ENCODE assay signal across 9 cellular contexts in the genomic region with DNA sequence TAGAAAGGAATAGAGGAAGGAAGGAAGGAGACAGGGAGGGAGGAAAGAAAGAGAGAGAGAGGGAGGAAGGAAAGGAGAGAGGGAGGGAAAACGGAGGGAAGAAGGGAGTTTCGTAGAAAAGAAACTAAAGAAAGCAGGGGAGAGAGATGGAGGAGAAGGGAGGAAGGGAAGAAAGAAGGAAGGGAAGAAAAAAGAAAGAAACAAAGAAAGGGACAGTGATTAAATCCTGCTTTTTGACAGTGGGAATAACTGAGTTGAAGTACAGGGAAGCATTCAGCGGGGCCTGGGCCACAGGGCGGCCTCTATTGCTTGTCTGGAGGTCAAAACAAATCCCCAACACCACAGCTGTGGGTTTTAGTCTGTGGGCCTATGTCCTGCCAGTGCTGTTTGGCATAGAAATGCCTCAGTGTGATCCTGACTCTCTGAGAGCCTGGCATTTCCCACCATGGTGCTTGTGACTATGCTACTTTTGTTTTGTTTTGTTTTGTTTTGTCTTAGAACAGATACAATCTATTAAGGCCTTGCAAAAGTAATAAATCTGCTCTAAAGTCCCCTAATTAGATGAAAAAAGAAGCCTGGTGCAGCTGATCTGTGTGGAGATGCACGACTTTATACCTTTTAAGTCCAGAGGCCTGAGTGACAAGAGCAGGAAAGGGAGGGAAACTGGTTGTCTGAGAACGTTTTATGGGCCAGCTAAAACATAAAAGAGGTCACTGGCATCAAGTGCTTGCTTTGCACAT. TPM values are rescaled to one million over a fixed set of nuclear protein-coding genes. Genes with fewer than 3 reads are reported as not detected.
DNase-seq lines count a peak whose midpoint lies in the region; ATAC-seq and TF ChIP-seq lines count a peak whose summit lies in the region.
"Had no signal": no experiment of that assay in that cellular context is flagged by ENCODE, and none has a peak within 500 bp of the region (broad histone marks: within the 10 kb centered on the region; RNA-seq: fewer than 3 reads in every experiment).

No MANE protein-coding gene starts in this region.

- H3K4me3 Mint-ChIP-seq in T-cell, result no peak overlapping the region

- no peak overlapping the region for H3K9ac ChIP-seq in rectal smooth muscle tissue (ENCODE audit: low read length)

- no peaks in the 10 kb centered on the region for H3K36me3 ChIP-seq in rectal smooth muscle tissue (ENCODE audit: control insufficient read depth, insufficient read depth, low read length)
- H3K36me3 ChIP-seq: MG63 had no signal

- H3K27ac Mint-ChIP-seq in T-cell, result peak overlapping the region; percentile 77 to 91

- H3K4me3 ChIP-seq in fibroblast of mammary gland (ENCODE audit: control insufficient read depth, low read depth, low read length), result no peak overlapping the region
- H3K4me3 ChIP-seq in rectal smooth muscle tissue (ENCODE audit: low read length), result peak overlapping the region; percentile 52
- H3K4me3 ChIP-seq: MG63 had no signal

- H3K4me1 Mint-ChIP-seq in T-cell, result peaks cover 13 to 34% (median 30%) of the 10 kb centered on the region in 3 donors

- no peak for ATAC-seq in T-cell (replicated peaks in 1 of 4)
- ATAC-seq in HG03135 (IDR thresholded peaks at IDR 0.05; ENCODE audit: unreplicated experiment), result no peak

- CTCF ChIA-PET in T-cell (lab: Charles Lee), result interaction anchor here in 1 of 2 donors (0.7 kb wide), 1 partner anchor 221 kb away, joined by 3 read pairs; no protein-coding TSS in a partner anchor

- peak overlapping the region; percentile 94 for H3K27ac ChIP-seq in rectal smooth muscle tissue (ENCODE audit: low read depth, low read length)

- DNase-seq in DMS53 (lab: John Stamatoyannopoulos, UW) (peak; percentile 93), T-cell (no peak), fibroblast of mammary gland (ENCODE audit: low read depth) (peak; percentile 35), NCI-H1092 (lab: John Stamatoyannopoulos, UW) (no peak), NCI-H1436 (lab: John Stamatoyannopoulos, UW) (no peak), cerebellar nuclear complex (lab: John Stamatoyannopoulos, UW) (no peak)

- H3K27me3 ChIP-seq in rectal smooth muscle tissue (ENCODE audit: control insufficient read depth, insufficient read depth, low read length), result no peaks in the 10 kb centered on the region
- H3K27me3 ChIP-seq: MG63 had no signal

- no peaks in the 10 kb centered on the region for H3K36me3 Mint-ChIP-seq in T-cell

- peaks cover 0 to 4% of the 10 kb centered on the region in 2 donors for H3K27me3 Mint-ChIP-seq in T-cell

- no peak for TF ChIP-seq CTCF in fibroblast of mammary gland (conservative IDR thresholded peaks at IDR 0.05; ENCODE audit: control insufficient read depth, insufficient read depth, low read depth, low read length)

- POLR2A ChIA-PET in T-cell (lab: Charles Lee), result interaction anchor here in 1 of 2 donors (1.1 kb wide), 1 partner anchor 15 kb away, joined by 3 read pairs; no protein-coding TSS in a partner anchor

- no peaks in the 10 kb centered on the region for H3K9me3 Mint-ChIP-seq in T-cell

- H3K4me1 ChIP-seq in rectal smooth muscle tissue (ENCODE audit: control insufficient read depth, insufficient read depth, low read length), result peaks cover 16% of the 10 kb centered on the region

RNA-seq across cellular contexts. Expression of a gene that starts 40.0 kb away (rescaled TPM):
- total RNA-seq in T-cell, result not detected

Comparison
In these comparisons a context has a peak if more than half of its experiments do, and no peak if none do; other contexts are left out.
1. DNase-seq: peak in DMS53 (single experiment) and fibroblast of mammary gland (single experiment); none in T-cell (0 of 34), NCI-H1092 (single experiment), NCI-H1436 (single experiment) and cerebellar nuclear complex (0 of 2).